Comparison of ENCODE assay signal across 2 cellular contexts in genomic region chr11:78787696-78788095, GRCh38.
TF ChIP-seq lines count a peak whose summit lies in the region.

No MANE protein-coding gene starts in this region.

TF ChIP-seq in IMR-90, 13 proteins besides CTCF, POLR2A, EP300 and RAD21 (continued from another document):
- no peak for TF ChIP-seq MAFK (IDR thresholded peaks at IDR 0.05; ENCODE audit: low read depth, low read length)
- no peak for TF ChIP-seq USF2 (IDR thresholded peaks at IDR 0.05; ENCODE audit: low read depth, low read length)
- TF ChIP-seq ELK1 (IDR thresholded peaks at IDR 0.05; ENCODE audit: borderline replicate concordance, low read depth, low read length) = no peak
- no peak for TF ChIP-seq BHLHE40 (IDR thresholded peaks at IDR 0.05; ENCODE audit: low read depth, low read length)
- no peak for TF ChIP-seq RFX5 (IDR thresholded peaks at IDR 0.05; ENCODE audit: low read depth, low read length)
- no peak for TF ChIP-seq RCOR1 (IDR thresholded peaks at IDR 0.05; ENCODE audit: insufficient replicate concordance, low read length)
- no peak for TF ChIP-seq MAZ (IDR thresholded peaks at IDR 0.05; ENCODE audit: borderline replicate concordance, low read depth, low read length)

TF ChIP-seq in GM12891, 5 proteins besides CTCF, POLR2A, EP300 and RAD21 (continued from another document):
- TF ChIP-seq PAX5 (IDR thresholded peaks at IDR 0.05; ENCODE audit: insufficient read depth, low read length, severe bottlenecking) (no peak), POLR2AphosphoS5 (IDR thresholded peaks at IDR 0.05; ENCODE audit: low read depth, low read length) (no peak)
TF ChIP-seq in GM12891: peak in this region for 0.
